Comparison of ENCODE assay signal across 1 cellular context in the genomic region with DNA sequence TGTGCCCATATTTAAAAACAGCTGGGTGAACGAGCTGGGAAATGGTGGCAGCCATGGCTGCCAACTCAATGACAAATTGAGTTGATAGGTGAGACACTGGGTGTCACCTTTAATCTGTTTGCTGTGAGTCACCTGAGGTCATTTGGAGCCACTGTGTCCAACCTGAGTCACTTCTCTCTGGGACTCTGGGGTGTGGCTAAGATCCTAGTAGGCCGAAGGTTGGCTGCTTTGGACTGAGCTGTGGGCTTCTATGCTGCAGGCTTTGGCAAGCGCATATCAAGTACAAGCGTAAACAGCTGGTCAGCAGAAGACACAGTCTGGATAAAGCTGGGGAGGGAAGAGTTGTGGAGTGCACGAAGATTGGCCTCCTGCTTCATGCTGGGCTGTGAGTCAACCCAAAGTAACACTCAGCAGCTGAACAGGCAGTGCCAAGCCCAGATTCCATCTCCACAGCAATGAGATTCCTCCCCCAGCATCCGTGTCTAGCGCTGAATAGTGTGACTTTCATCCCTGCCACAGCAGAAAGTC.
TF ChIP-seq lines count a peak whose summit lies in the region.

No MANE protein-coding gene starts in this region.

TF ChIP-seq in WTC11, 78 proteins besides CTCF, POLR2A, EP300 and RAD21 (continued from another document):
- TF ChIP-seq, protein P1, sequence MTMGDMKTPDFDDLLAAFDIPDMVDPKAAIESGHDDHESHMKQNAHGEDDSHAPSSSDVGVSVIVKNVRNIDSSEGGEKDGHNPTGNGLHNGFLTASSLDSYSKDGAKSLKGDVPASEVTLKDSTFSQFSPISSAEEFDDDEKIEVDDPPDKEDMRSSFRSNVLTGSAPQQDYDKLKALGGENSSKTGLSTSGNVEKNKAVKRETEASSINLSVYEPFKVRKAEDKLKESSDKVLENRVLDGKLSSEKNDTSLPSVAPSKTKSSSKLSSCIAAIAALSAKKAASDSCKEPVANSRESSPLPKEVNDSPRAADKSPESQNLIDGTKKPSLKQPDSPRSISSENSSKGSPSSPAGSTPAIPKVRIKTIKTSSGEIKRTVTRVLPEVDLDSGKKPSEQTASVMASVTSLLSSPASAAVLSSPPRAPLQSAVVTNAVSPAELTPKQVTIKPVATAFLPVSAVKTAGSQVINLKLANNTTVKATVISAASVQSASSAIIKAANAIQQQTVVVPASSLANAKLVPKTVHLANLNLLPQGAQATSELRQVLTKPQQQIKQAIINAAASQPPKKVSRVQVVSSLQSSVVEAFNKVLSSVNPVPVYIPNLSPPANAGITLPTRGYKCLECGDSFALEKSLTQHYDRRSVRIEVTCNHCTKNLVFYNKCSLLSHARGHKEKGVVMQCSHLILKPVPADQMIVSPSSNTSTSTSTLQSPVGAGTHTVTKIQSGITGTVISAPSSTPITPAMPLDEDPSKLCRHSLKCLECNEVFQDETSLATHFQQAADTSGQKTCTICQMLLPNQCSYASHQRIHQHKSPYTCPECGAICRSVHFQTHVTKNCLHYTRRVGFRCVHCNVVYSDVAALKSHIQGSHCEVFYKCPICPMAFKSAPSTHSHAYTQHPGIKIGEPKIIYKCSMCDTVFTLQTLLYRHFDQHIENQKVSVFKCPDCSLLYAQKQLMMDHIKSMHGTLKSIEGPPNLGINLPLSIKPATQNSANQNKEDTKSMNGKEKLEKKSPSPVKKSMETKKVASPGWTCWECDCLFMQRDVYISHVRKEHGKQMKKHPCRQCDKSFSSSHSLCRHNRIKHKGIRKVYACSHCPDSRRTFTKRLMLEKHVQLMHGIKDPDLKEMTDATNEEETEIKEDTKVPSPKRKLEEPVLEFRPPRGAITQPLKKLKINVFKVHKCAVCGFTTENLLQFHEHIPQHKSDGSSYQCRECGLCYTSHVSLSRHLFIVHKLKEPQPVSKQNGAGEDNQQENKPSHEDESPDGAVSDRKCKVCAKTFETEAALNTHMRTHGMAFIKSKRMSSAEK (CRISPR knock-in tag; IDR thresholded peaks at IDR 0.05; ENCODE audit: borderline replicate concordance) = no peak
- TF ChIP-seq, protein P2, sequence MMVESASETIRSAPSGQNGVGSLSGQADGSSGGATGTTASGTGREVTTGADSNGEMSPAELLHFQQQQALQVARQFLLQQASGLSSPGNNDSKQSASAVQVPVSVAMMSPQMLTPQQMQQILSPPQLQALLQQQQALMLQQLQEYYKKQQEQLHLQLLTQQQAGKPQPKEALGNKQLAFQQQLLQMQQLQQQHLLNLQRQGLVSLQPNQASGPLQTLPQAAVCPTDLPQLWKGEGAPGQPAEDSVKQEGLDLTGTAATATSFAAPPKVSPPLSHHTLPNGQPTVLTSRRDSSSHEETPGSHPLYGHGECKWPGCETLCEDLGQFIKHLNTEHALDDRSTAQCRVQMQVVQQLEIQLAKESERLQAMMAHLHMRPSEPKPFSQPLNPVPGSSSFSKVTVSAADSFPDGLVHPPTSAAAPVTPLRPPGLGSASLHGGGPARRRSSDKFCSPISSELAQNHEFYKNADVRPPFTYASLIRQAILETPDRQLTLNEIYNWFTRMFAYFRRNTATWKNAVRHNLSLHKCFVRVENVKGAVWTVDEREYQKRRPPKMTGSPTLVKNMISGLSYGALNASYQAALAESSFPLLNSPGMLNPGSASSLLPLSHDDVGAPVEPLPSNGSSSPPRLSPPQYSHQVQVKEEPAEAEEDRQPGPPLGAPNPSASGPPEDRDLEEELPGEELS (CRISPR knock-in tag; IDR thresholded peaks at IDR 0.05) = no peak
- TF ChIP-seq ATF1 (CRISPR knock-in tag; IDR thresholded peaks at IDR 0.05) (no peak), ELF4 (CRISPR knock-in tag; IDR thresholded peaks at IDR 0.05; ENCODE audit: low read depth) (no peak), ZNF423 (CRISPR knock-in tag; IDR thresholded peaks at IDR 0.05) (no peak), IRF2 (CRISPR knock-in tag; IDR thresholded peaks at IDR 0.05; ENCODE audit: borderline replicate concordance, low read depth) (no peak), SMAD3 (CRISPR knock-in tag; IDR thresholded peaks at IDR 0.05; ENCODE audit: borderline replicate concordance) (no peak), SP1 (CRISPR knock-in tag; conservative IDR thresholded peaks at IDR 0.05) (no peak)
- TF ChIP-seq, protein P3, sequence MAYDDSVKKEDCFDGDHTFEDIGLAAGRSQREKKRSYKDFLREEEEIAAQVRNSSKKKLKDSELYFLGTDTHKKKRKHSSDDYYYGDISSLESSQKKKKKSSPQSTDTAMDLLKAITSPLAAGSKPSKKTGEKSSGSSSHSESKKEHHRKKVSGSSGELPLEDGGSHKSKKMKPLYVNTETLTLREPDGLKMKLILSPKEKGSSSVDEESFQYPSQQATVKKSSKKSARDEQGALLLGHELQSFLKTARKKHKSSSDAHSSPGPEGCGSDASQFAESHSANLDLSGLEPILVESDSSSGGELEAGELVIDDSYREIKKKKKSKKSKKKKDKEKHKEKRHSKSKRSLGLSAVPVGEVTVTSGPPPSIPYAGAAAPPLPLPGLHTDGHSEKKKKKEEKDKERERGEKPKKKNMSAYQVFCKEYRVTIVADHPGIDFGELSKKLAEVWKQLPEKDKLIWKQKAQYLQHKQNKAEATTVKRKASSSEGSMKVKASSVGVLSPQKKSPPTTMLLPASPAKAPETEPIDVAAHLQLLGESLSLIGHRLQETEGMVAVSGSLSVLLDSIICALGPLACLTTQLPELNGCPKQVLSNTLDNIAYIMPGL (CRISPR knock-in tag; IDR thresholded peaks at IDR 0.05) = no peak
- TF ChIP-seq, protein P4, sequence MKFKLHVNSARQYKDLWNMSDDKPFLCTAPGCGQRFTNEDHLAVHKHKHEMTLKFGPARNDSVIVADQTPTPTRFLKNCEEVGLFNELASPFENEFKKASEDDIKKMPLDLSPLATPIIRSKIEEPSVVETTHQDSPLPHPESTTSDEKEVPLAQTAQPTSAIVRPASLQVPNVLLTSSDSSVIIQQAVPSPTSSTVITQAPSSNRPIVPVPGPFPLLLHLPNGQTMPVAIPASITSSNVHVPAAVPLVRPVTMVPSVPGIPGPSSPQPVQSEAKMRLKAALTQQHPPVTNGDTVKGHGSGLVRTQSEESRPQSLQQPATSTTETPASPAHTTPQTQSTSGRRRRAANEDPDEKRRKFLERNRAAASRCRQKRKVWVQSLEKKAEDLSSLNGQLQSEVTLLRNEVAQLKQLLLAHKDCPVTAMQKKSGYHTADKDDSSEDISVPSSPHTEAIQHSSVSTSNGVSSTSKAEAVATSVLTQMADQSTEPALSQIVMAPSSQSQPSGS (CRISPR knock-in tag; IDR thresholded peaks at IDR 0.05; ENCODE audit: borderline replicate concordance, low read depth) = no peak
- TF ChIP-seq, protein P5, sequence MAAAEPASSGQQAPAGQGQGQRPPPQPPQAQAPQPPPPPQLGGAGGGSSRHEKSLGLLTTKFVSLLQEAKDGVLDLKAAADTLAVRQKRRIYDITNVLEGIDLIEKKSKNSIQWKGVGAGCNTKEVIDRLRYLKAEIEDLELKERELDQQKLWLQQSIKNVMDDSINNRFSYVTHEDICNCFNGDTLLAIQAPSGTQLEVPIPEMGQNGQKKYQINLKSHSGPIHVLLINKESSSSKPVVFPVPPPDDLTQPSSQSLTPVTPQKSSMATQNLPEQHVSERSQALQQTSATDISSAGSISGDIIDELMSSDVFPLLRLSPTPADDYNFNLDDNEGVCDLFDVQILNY (CRISPR knock-in tag; IDR thresholded peaks at IDR 0.05) = no peak
- TF ChIP-seq, protein P6, sequence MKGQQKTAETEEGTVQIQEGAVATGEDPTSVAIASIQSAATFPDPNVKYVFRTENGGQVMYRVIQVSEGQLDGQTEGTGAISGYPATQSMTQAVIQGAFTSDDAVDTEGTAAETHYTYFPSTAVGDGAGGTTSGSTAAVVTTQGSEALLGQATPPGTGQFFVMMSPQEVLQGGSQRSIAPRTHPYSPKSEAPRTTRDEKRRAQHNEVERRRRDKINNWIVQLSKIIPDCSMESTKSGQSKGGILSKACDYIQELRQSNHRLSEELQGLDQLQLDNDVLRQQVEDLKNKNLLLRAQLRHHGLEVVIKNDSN (CRISPR knock-in tag; IDR thresholded peaks at IDR 0.05) = no peak
- TF ChIP-seq, protein P7, sequence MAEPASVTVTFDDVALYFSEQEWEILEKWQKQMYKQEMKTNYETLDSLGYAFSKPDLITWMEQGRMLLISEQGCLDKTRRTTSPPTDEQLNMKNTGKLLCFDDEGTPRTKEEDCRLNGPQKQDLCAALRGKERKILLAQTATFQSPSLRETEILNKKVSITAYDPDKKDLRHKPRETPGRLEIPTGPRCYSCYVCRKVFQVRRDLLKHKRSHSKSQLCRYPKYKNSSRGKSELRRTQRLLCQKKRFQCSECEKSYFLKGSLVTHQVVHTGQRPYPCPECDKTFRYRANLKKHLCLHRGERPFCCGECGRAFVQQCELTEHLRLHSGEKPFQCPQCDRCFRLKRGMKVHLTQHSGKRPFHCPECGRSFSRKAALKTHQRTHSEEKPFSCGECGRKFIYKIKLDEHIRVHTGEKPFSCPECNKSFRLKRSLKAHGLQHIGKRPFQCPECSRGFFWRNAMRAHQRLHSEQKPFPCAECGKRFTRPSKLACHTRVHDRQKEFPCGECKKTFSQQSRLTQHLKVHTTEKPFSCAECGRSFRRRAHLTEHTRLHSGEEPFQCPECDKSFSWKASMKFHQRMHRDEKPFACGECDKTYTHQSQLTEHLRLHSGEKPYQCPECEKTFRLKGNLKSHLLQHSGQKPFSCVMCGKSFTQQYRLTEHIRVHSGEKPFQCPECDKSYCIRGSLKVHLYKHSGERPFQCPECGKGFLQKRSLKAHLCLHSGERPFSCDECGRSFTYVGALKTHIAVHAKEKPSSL (CRISPR knock-in tag; conservative IDR thresholded peaks at IDR 0.05) = no peak
- TF ChIP-seq, protein P8, sequence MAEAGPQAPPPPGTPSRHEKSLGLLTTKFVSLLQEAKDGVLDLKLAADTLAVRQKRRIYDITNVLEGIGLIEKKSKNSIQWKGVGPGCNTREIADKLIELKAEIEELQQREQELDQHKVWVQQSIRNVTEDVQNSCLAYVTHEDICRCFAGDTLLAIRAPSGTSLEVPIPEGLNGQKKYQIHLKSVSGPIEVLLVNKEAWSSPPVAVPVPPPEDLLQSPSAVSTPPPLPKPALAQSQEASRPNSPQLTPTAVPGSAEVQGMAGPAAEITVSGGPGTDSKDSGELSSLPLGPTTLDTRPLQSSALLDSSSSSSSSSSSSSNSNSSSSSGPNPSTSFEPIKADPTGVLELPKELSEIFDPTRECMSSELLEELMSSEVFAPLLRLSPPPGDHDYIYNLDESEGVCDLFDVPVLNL (CRISPR knock-in tag; IDR thresholded peaks at IDR 0.05; ENCODE audit: borderline replicate concordance, low read depth) = no peak
TF ChIP-seq in WTC11: peak in this region for 0.
